ENCODE assay signal across 23 cellular contexts in the genomic region with DNA sequence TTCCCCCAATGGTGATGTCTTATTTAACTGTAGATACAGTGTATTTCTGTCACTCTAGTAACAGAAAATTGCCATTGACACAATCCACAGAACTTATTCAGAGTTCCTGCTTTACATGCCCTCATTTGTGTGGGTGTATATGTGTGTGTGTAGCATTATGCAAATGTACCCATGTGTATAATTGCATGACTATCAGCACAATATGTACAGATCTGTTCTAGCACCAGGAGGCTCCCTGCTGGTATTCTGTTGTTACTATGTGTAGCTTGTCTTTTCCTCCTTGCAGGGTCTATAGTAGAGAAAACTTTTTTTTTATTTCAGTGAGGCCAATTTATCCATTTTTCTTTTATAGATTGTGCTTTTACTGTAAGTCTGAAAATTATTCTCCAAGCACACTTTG. TPM values are rescaled to one million over a fixed set of nuclear protein-coding genes. Genes with fewer than 3 reads are reported as not detected.
DNase-seq lines count a peak whose midpoint lies in the region; ATAC-seq and TF ChIP-seq lines count a peak whose summit lies in the region.
"Had no signal": no experiment of that assay in that cellular context is flagged by ENCODE, and none has a peak within 500 bp of the region (broad histone marks: within the 10 kb centered on the region; RNA-seq: fewer than 3 reads in every experiment).

No MANE protein-coding gene starts in this region.

- ATAC-seq in HG03520 (IDR thresholded peaks at IDR 0.05; ENCODE audit: unreplicated experiment), result no peak
- ATAC-seq: GM12878 had no signal

- no peak overlapping the region for H3K27ac ChIP-seq in esophagus muscularis mucosa (replicated peaks in 1 of 4)
- H3K27ac ChIP-seq: BLaER1 treated with 17β-estradiol and CSF1 and Interleukin-3, amounts not matched to agents 10 nM and 100 nM; GM23248; HL-60 had no signal

- H3K27me3 ChIP-seq in esophagus muscularis mucosa, result peaks cover 0 to 4% (median 0%) of the 10 kb centered on the region in 4 donors
- H3K27me3 ChIP-seq: BLaER1 treated with 17β-estradiol and CSF1 and Interleukin-3, amounts not matched to agents 10 nM and 100 nM had no signal

- TF ChIP-seq POLR2A in esophagus muscularis mucosa (IDR thresholded peaks at IDR 0.05; ENCODE audit: low read depth), result no peak

- no peak for TF ChIP-seq CTCF in esophagus muscularis mucosa (IDR thresholded peaks at IDR 0.05)
- no peak for TF ChIP-seq CTCF in osteocyte (IDR thresholded peaks at IDR 0.05)

- H3K4me3 Mint-ChIP-seq in osteocyte (ENCODE audit: unreplicated experiment), result no peak overlapping the region
- H3K4me3 Mint-ChIP-seq: B cell; CD4-positive, CD25-positive, alpha-beta regulatory T cell; CD8-positive, alpha-beta memory T cell had no signal

- DNase-seq in CD1c-positive myeloid dendritic cell (ENCODE audit: extremely low spot score) (peak; percentile 9), NCI-H526 (lab: John Stamatoyannopoulos, UW) (peak; percentile 90 to 91), esophagus muscularis mucosa (ENCODE audit: extremely low spot score) (peak; percentile 42), mesenteric fat pad (ENCODE audit: low spot score) (no peak), NK-92 (lab: John Stamatoyannopoulos, UW; ENCODE audit: unreplicated experiment) (no peak), osteocyte (ENCODE audit: extremely low spot score, unreplicated experiment) (no peak)
- DNase-seq: 8988T; CD4-positive, CD25-positive, alpha-beta regulatory T cell; CD8-positive, alpha-beta memory T cell; COR-L47; DMS 273 treated with DMSO at 0.1 percent for 48 hours; DND-41 had no signal

- intact Hi-C loops in esophagus muscularis mucosa (cut with DNase I), result no loop called here

- no peak overlapping the region for H3K4me3 ChIP-seq in esophagus muscularis mucosa
- H3K4me3 ChIP-seq: BLaER1 treated with 17β-estradiol and CSF1 and Interleukin-3, amounts not matched to agents 10 nM and 100 nM; GM12878; GM23248; HAP-1 had no signal

- no peak for TF ChIP-seq EP300 in esophagus muscularis mucosa (IDR thresholded peaks at IDR 0.05)

- H3K4me1 Mint-ChIP-seq in osteocyte (ENCODE audit: unreplicated experiment), result no peaks in the 10 kb centered on the region
- H3K4me1 Mint-ChIP-seq: B cell; CD4-positive, CD25-positive, alpha-beta regulatory T cell; CD8-positive, alpha-beta memory T cell had no signal

- H3K9me3 Mint-ChIP-seq in osteocyte (ENCODE audit: unreplicated experiment), result no peaks in the 10 kb centered on the region
- H3K9me3 Mint-ChIP-seq: CD8-positive, alpha-beta memory T cell had no signal

- H3K27me3 Mint-ChIP-seq in osteocyte (ENCODE audit: unreplicated experiment), result peaks cover 47% of the 10 kb centered on the region

- H3K36me3 ChIP-seq in esophagus muscularis mucosa, result no peaks in the 10 kb centered on the region
- H3K36me3 ChIP-seq: BLaER1 treated with 17β-estradiol and CSF1 and Interleukin-3, amounts not matched to agents 10 nM and 100 nM; HAP-1 had no signal

- H3K9me3 ChIP-seq in esophagus muscularis mucosa, result no peaks in the 10 kb centered on the region
- H3K9me3 ChIP-seq: BLaER1 treated with 17β-estradiol and CSF1 and Interleukin-3, amounts not matched to agents 10 nM and 100 nM; HAP-1 had no signal

- H3K36me3 Mint-ChIP-seq in osteocyte (ENCODE audit: unreplicated experiment), result no peaks in the 10 kb centered on the region
- H3K36me3 Mint-ChIP-seq: CD4-positive, CD25-positive, alpha-beta regulatory T cell had no signal

- no peaks in the 10 kb centered on the region for H3K4me1 ChIP-seq in esophagus muscularis mucosa
- H3K4me1 ChIP-seq: BLaER1 treated with 17β-estradiol and CSF1 and Interleukin-3, amounts not matched to agents 10 nM and 100 nM had no signal

- no peak overlapping the region for H3K27ac Mint-ChIP-seq in osteocyte (ENCODE audit: unreplicated experiment)
- H3K27ac Mint-ChIP-seq: B cell; CD4-positive, CD25-positive, alpha-beta regulatory T cell had no signal

RNA-seq across cellular contexts. Expression of gene CYP3A43, which starts 16.5 kb away (rescaled TPM):
- total RNA-seq in esophagus muscularis mucosa (not detected), mesenteric fat pad (0.48 TPM), osteocyte (not detected in 2 replicates)
- total RNA-seq: A673; B cell; CD4-positive, CD25-positive, alpha-beta regulatory T cell; CD8-positive, alpha-beta memory T cell; G401; GM12878; GM23248; H4; HT1080 had no signal

RNA-seq across cellular contexts. Expression of gene OR2AE1, which starts 32.5 kb away (rescaled TPM):
- total RNA-seq in esophagus muscularis mucosa (under 1 TPM in 1 of 4 donors, not detected in 3; 0.65 TPM), mesenteric fat pad (not detected), osteocyte (not detected in 2 replicates)
- total RNA-seq: A673, G401, GM23248, H4, HT1080 had no signal

Comparison
In these comparisons a context has a peak if more than half of its experiments do, and no peak if none do; other contexts are left out.
1. DNase-seq: peak in CD1c-positive myeloid dendritic cell (single experiment), NCI-H526 (2 of 2) and esophagus muscularis mucosa (single experiment); none in mesenteric fat pad (single experiment), NK-92 (single experiment) and osteocyte (single experiment).